In genomic region chr17:50094753-50095616, GRCh38 we compare ENCODE assay signal across 1 cellular context.
TF ChIP-seq lines count a peak whose summit lies in the region.

Gene PDK2, plus strand, starts transcription at chr17:50095351. Its CDS starts 85 bp downstream, at chr17:50095436.

TF ChIP-seq in HepG2, 621 proteins besides CTCF, POLR2A, EP300 and RAD21 (continued from another document and continues in another):
- TF ChIP-seq HMGXB4 (CRISPR knock-in tag; IDR thresholded peaks at IDR 0.05; ENCODE audit: borderline replicate concordance in 1 of 2, low read depth in 1 of 2) (peak; percentile 70 to 87; a peak in 3 of 4 replicates), ZNF256 (CRISPR knock-in tag; conservative IDR thresholded peaks at IDR 0.05) (no peak), ZNF335 (CRISPR knock-in tag; IDR thresholded peaks at IDR 0.05) (peak; percentile 45; the same call in 1 of the 2 replicates), ZBTB44 (CRISPR knock-in tag; IDR thresholded peaks at IDR 0.05) (peak; percentile 46; the same call in 1 of the 2 replicates), ZFY (CRISPR knock-in tag; IDR thresholded peaks at IDR 0.05) (peak; percentile 91), ZNF800 (CRISPR knock-in tag; IDR thresholded peaks at IDR 0.05) (peak; percentile 65; the same call in 1 of the 2 replicates), ATF4 (CRISPR knock-in tag; IDR thresholded peaks at IDR 0.05) (peak in 1 of 2 experiments; percentile 19; a peak in 1 of 4 replicates), HNF1A (IDR thresholded peaks at IDR 0.05; ENCODE audit: low read depth) (no peak), HNF1A (CRISPR knock-in tag; IDR thresholded peaks at IDR 0.05; ENCODE audit: borderline replicate concordance) (no peak; the same call in 1 of the 2 replicates), ELK4 (CRISPR knock-in tag; IDR thresholded peaks at IDR 0.05; ENCODE audit: borderline replicate concordance) (no peak), CREM (IDR thresholded peaks at IDR 0.05) (peak; percentile 48), CREM (CRISPR knock-in tag; IDR thresholded peaks at IDR 0.05) (no peak), ZEB1 (IDR thresholded peaks at IDR 0.05; ENCODE audit: insufficient replicate concordance, low read depth) (peak; percentile 97), PLRG1 (conservative IDR thresholded peaks at IDR 0.05) (no peak), SMAD3 (CRISPR knock-in tag; IDR thresholded peaks at IDR 0.05) (peak; percentile 71; the same call in 1 of the 2 replicates), THAP8 (CRISPR knock-in tag; IDR thresholded peaks at IDR 0.05; ENCODE audit: borderline replicate concordance) (peak; percentile 91; the same call in 1 of the 2 replicates), KLF12 (CRISPR knock-in tag; IDR thresholded peaks at IDR 0.05; ENCODE audit: borderline replicate concordance) (no peak), ZNF577 (CRISPR knock-in tag; IDR thresholded peaks at IDR 0.05; ENCODE audit: borderline replicate concordance, low read depth) (no peak), E2F2 (CRISPR knock-in tag; IDR thresholded peaks at IDR 0.05; ENCODE audit: borderline replicate concordance) (no peak), ZNF652 (CRISPR knock-in tag; IDR thresholded peaks at IDR 0.05; ENCODE audit: borderline replicate concordance, low read depth) (peak; percentile 99), RXRB (CRISPR knock-in tag; IDR thresholded peaks at IDR 0.05; ENCODE audit: borderline replicate concordance) (peak; percentile 41; the same call in 1 of the 2 replicates), HNF4G (IDR thresholded peaks at IDR 0.05; ENCODE audit: borderline replicate concordance, low read depth, low read length) (no peak; the same call in 1 of the 2 replicates), HNF4G (CRISPR knock-in tag; IDR thresholded peaks at IDR 0.05; ENCODE audit: borderline replicate concordance, low read depth) (0 out of 2 replicates have a peak, but pooled peaks have one; percentile 34), ZNF598 (CRISPR knock-in tag; IDR thresholded peaks at IDR 0.05; ENCODE audit: borderline replicate concordance) (no peak; the same call in 1 of the 2 replicates), PRPF4 (IDR thresholded peaks at IDR 0.05; ENCODE audit: low read depth, low read length, poor library complexity, severe bottlenecking) (no peak), NFE2L1 (CRISPR knock-in tag; IDR thresholded peaks at IDR 0.05; ENCODE audit: borderline replicate concordance) (no peak; the same call in 1 of the 2 replicates), SNAI1 (CRISPR knock-in tag; IDR thresholded peaks at IDR 0.05; ENCODE audit: borderline replicate concordance) (no peak), THYN1 (CRISPR knock-in tag; IDR thresholded peaks at IDR 0.05; ENCODE audit: borderline replicate concordance, low read depth) (no peak), STAG1 (CRISPR knock-in tag; IDR thresholded peaks at IDR 0.05) (no peak), ESRRA (CRISPR knock-in tag; IDR thresholded peaks at IDR 0.05; ENCODE audit: low read depth) (peak; percentile 7), SRF (IDR thresholded peaks at IDR 0.05; ENCODE audit: low read depth, low read length) (no peak), HDAC1 (CRISPR knock-in tag; IDR thresholded peaks at IDR 0.05) (peak; percentile 78), ZNF614 (CRISPR knock-in tag; IDR thresholded peaks at IDR 0.05; ENCODE audit: borderline replicate concordance) (peak; percentile 26; the same call in 1 of the 2 replicates), GZF1 (CRISPR knock-in tag; IDR thresholded peaks at IDR 0.05) (peak; percentile 25; the same call in 1 of the 2 replicates), RFX5 (IDR thresholded peaks at IDR 0.05; ENCODE audit: low read depth, low read length) (peak; percentile 69), ZBTB1 (CRISPR knock-in tag; IDR thresholded peaks at IDR 0.05; ENCODE audit: borderline replicate concordance) (no peak; the same call in 1 of the 2 replicates), E2F5 (CRISPR knock-in tag; conservative IDR thresholded peaks at IDR 0.05) (peak; percentile 68), ZFX (CRISPR knock-in tag; IDR thresholded peaks at IDR 0.05; ENCODE audit: low read depth) (peak; percentile 87), ZFP62 (CRISPR knock-in tag; IDR thresholded peaks at IDR 0.05) (0 out of 2 replicates have a peak, but pooled peaks have one; percentile 17), CBX1 (IDR thresholded peaks at IDR 0.05; ENCODE audit: low read depth) (peak; percentile 93)
